ENCODE assay signal across 13 cellular contexts in the genomic region with DNA sequence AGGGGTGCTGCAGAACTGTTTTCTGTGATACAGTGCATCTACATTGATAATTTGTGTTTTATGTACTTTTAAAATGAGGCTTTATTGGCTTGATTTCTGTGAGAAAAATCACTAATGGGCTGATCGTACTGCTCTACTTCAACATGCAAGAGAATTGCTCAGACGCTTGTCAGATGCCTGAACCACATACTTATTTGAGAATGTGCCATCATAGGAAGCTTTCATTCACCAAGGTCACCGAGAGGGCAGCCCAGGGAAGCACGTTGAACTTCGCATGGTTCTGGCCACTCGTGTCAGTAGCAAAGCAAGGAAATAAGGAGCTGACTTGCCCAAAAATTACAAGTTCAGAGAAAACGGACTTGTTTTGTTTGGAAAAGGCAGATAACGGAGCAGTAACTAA.
A peak's percentile ranks its signal among the peaks of the same experiment; 100 is the strongest.
DNase-seq lines count a peak whose midpoint lies in the region; ATAC-seq and TF ChIP-seq lines count a peak whose summit lies in the region.
"Had no signal": no experiment of that assay in that cellular context is flagged by ENCODE, and none has a peak within 500 bp of the region (broad histone marks: within the 10 kb centered on the region; RNA-seq: fewer than 3 reads in every experiment).

No MANE protein-coding gene starts in this region.

- no peaks in the 10 kb centered on the region for H3K27me3 ChIP-seq in neural progenitor cell

- no peak overlapping the region for H3K9ac ChIP-seq in neural progenitor cell

- peaks cover 6% of the 10 kb centered on the region for H3K36me3 Mint-ChIP-seq in osteocyte (ENCODE audit: unreplicated experiment)
- peaks cover 55% of the 10 kb centered on the region for H3K36me3 Mint-ChIP-seq in stimulated activated memory B cell treated with anti-CD40 and anti-IgM and Interleukin-4, amounts not matched to agents 10 μg/mL and 1 μg/mL and 100 μg/mL, for 72 hours
- H3K36me3 Mint-ChIP-seq in neural progenitor cell: peaks cover 35% of the 10 kb centered on the region

- peak; percentile 78 for DNase-seq in AG09309 (ENCODE audit: low read depth)
- DNase-seq in foreskin fibroblast: peak; percentile 91 to 93
- DNase-seq in osteocyte (ENCODE audit: extremely low spot score, unreplicated experiment): no peak
- no peak for DNase-seq in neural progenitor cell (ENCODE audit: low spot score)
- DNase-seq in amygdala (lab: John Stamatoyannopoulos, UW): no peak
- DNase-seq: CD4-positive, alpha-beta T cell; H7; NCI-H345; T1000 had no signal

- H3K4me1 ChIP-seq in neural progenitor cell: no peaks in the 10 kb centered on the region

- no peaks in the 10 kb centered on the region for H3K79me2 ChIP-seq in neural progenitor cell (ENCODE audit: low read depth)

- H3K27me3 Mint-ChIP-seq in osteocyte (ENCODE audit: unreplicated experiment) (no peaks in the 10 kb centered on the region), neural progenitor cell (ENCODE audit: insufficient read depth, low read depth) (peaks cover 4% of the 10 kb centered on the region)
- H3K27me3 Mint-ChIP-seq in stimulated activated memory B cell treated with anti-CD40 and anti-IgM and Interleukin-4, amounts not matched to agents 10 μg/mL and 1 μg/mL and 100 μg/mL, for 72 hours: no peaks in the 10 kb centered on the region
- H3K27me3 Mint-ChIP-seq: activated naive CD8-positive, alpha-beta T cell; CD4-positive, alpha-beta T cell had no signal

- no peaks in the 10 kb centered on the region for H3F3A ChIP-seq in neural progenitor cell (ENCODE audit: low read depth)

- no peak overlapping the region for H3K4me3 Mint-ChIP-seq in osteocyte (ENCODE audit: unreplicated experiment)
- no peak overlapping the region for H3K4me3 Mint-ChIP-seq in stimulated activated memory B cell treated with anti-CD40 and anti-IgM and Interleukin-4, amounts not matched to agents 10 μg/mL and 1 μg/mL and 100 μg/mL, for 72 hours
- no peak overlapping the region for H3K4me3 Mint-ChIP-seq in neural progenitor cell
- H3K4me3 Mint-ChIP-seq: activated naive CD8-positive, alpha-beta T cell; CD4-positive, alpha-beta T cell had no signal

- H4K20me1 ChIP-seq in neural progenitor cell (ENCODE audit: low read depth): no peaks in the 10 kb centered on the region

- peaks cover 68% of the 10 kb centered on the region for H3K4me1 Mint-ChIP-seq in osteocyte (ENCODE audit: unreplicated experiment)
- H3K4me1 Mint-ChIP-seq in stimulated activated memory B cell treated with anti-CD40 and anti-IgM and Interleukin-4, amounts not matched to agents 10 μg/mL and 1 μg/mL and 100 μg/mL, for 72 hours: peaks cover 17% of the 10 kb centered on the region
- H3K4me1 Mint-ChIP-seq in neural progenitor cell: no peaks in the 10 kb centered on the region

- H2AFZ ChIP-seq in neural progenitor cell (replicated peaks): no peak overlapping the region

- no peak overlapping the region for H3K27ac ChIP-seq in neural progenitor cell

- H3K9me3 Mint-ChIP-seq in osteocyte (ENCODE audit: unreplicated experiment) (peaks cover 9% of the 10 kb centered on the region), neural progenitor cell (peaks cover 17% of the 10 kb centered on the region)
- no peaks in the 10 kb centered on the region for H3K9me3 Mint-ChIP-seq in stimulated activated memory B cell treated with anti-CD40 and anti-IgM and Interleukin-4, amounts not matched to agents 10 μg/mL and 1 μg/mL and 100 μg/mL, for 72 hours

- H3K27ac Mint-ChIP-seq in osteocyte (ENCODE audit: unreplicated experiment): peak overlapping the region; percentile 96
- no peak overlapping the region for H3K27ac Mint-ChIP-seq in stimulated activated memory B cell treated with anti-CD40 and anti-IgM and Interleukin-4, amounts not matched to agents 10 μg/mL and 1 μg/mL and 100 μg/mL, for 72 hours
- H3K27ac Mint-ChIP-seq in neural progenitor cell: no peak overlapping the region
- H3K27ac Mint-ChIP-seq: activated naive CD8-positive, alpha-beta T cell; CD4-positive, alpha-beta T cell had no signal

- H3K4me3 ChIP-seq in AG09309 (ENCODE audit: control insufficient read depth, low read depth, low read length) (peak overlapping the region; percentile 9), foreskin fibroblast (ENCODE audit: low read depth in 1 of 2, low read length in 2 of 2) (peak overlapping the region in 1 of 2 donors; percentile 34), neural progenitor cell (no peak overlapping the region)

- H3K9me3 ChIP-seq in neural progenitor cell (ENCODE audit: low read depth): no peaks in the 10 kb centered on the region

- peak; percentile 30; the same call in 2 of the 3 replicates for ATAC-seq in SK-N-SH treated with all-trans-retinoic acid at 6 μM for 48 hours
- ATAC-seq in stimulated activated memory B cell treated with anti-CD40 and anti-IgM and Interleukin-4, amounts not matched to agents 10 μg/mL and 1 μg/mL and 100 μg/mL, for 72 hours: no peak
- ATAC-seq in activated CD4-positive, CD25-positive, alpha-beta regulatory T cell treated with anti-CD3 and anti-CD28 coated beads, Interleukin-2, amount 50 U/mL, for 24 hours: no peak

- TF ChIP-seq CTCF in AG09309 (IDR thresholded peaks at IDR 0.05; ENCODE audit: control insufficient read depth, insufficient read depth, low read depth, low read length, missing control alignments) (no peak), foreskin fibroblast (IDR thresholded peaks at IDR 0.05; ENCODE audit: low read depth, low read length) (no peak), osteocyte (IDR thresholded peaks at IDR 0.05) (no peak), neural progenitor cell (IDR thresholded peaks at IDR 0.05) (no peak)

- no peaks in the 10 kb centered on the region for H3K36me3 ChIP-seq in neural progenitor cell

- H3K4me2 ChIP-seq in neural progenitor cell: no peak overlapping the region

TF ChIP-seq in SK-N-SH treated with all-trans-retinoic acid at 6 μM for 48 hours, 23 proteins besides CTCF, POLR2A, EP300 and RAD21:
- TF ChIP-seq POU6F1 (CRISPR knock-in tag; IDR thresholded peaks at IDR 0.05; ENCODE audit: borderline replicate concordance, low read depth) (0 out of 2 replicates have a peak, but pooled peaks have one; percentile 22), TCF4 (CRISPR knock-in tag; IDR thresholded peaks at IDR 0.05; ENCODE audit: borderline replicate concordance) (no peak), PPARA (CRISPR knock-in tag; IDR thresholded peaks at IDR 0.05; ENCODE audit: borderline replicate concordance) (no peak), ZFP3 (CRISPR knock-in tag; IDR thresholded peaks at IDR 0.05) (no peak), ISL1 (CRISPR knock-in tag; IDR thresholded peaks at IDR 0.05) (peak; percentile 58), OSR1 (CRISPR knock-in tag; IDR thresholded peaks at IDR 0.05) (no peak), ZNF565 (CRISPR knock-in tag; conservative IDR thresholded peaks at IDR 0.05; ENCODE audit: low read depth) (no peak), CREB5 (CRISPR knock-in tag; IDR thresholded peaks at IDR 0.05; ENCODE audit: low read depth) (no peak), GLIS3 (CRISPR knock-in tag; IDR thresholded peaks at IDR 0.05) (no peak), ZC3H10 (CRISPR knock-in tag; IDR thresholded peaks at IDR 0.05) (peak; percentile 66; the same call in 1 of the 2 replicates), ESRRG (CRISPR knock-in tag; IDR thresholded peaks at IDR 0.05) (no peak), SNAI2 (CRISPR knock-in tag; IDR thresholded peaks at IDR 0.05) (no peak), ZNF70 (CRISPR knock-in tag; IDR thresholded peaks at IDR 0.05) (no peak), ARNTL (CRISPR knock-in tag; IDR thresholded peaks at IDR 0.05; ENCODE audit: borderline replicate concordance, low read depth) (no peak), BACH2 (CRISPR knock-in tag; IDR thresholded peaks at IDR 0.05; ENCODE audit: borderline replicate concordance) (no peak), CSDC2 (CRISPR knock-in tag; IDR thresholded peaks at IDR 0.05) (0 out of 2 replicates have a peak, but pooled peaks have one; percentile 41), ZNF8 (CRISPR knock-in tag; IDR thresholded peaks at IDR 0.05) (no peak), ZFP30 (CRISPR knock-in tag; IDR thresholded peaks at IDR 0.05) (no peak), RARB (CRISPR knock-in tag; IDR thresholded peaks at IDR 0.05) (no peak), TOX (CRISPR knock-in tag; IDR thresholded peaks at IDR 0.05; ENCODE audit: borderline replicate concordance) (peak; percentile 83; the same call in 1 of the 2 replicates)

Comparison
In these comparisons a context has a peak if more than half of its experiments do, and no peak if none do; other contexts are left out.
1. DNase-seq: peak in AG09309 (single experiment) and foreskin fibroblast (2 of 2); none in osteocyte (single experiment), neural progenitor cell (single experiment) and amygdala (0 of 56).